Comparison of ENCODE assay signal across 26 cellular contexts in the genomic region with DNA sequence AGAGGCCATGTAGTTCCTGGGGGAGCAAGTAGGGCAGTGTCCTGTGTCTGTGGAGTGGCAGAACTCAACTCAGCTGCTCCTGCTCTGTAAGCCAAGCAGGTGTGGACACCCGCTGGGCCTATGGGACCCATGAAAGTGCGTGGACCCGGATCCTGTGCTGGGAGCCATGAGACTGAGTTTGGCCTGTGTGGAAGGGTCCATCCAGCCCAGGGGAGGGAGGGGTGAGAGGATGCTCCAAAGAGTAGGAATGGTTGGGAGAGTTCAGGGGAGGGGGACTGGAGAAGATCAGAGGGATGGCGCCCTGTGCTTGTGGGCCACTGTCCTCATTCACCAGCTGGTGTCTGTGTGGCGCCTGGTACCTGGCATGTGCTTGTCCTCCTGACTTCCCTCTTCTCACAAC.
"Had no signal": no experiment of that assay in that cellular context is flagged by ENCODE, and none has a peak within 500 bp of the region (broad histone marks: within the 10 kb centered on the region; RNA-seq: fewer than 3 reads in every experiment).

No MANE protein-coding gene starts in this region.

- H3K27ac Mint-ChIP-seq: activated CD4-positive, alpha-beta memory T cell treated with anti-CD3 and anti-CD28 coated beads, Interleukin-2, amount 10 ng/mL, durations not matched to agents 7 days and 5 days; activated naive CD4-positive, alpha-beta T cell treated with anti-CD3 and anti-CD28 coated beads, Interleukin-2, amount 50 U/mL, for 72 hours; activated naive CD8-positive, alpha-beta T cell treated with anti-CD3 and anti-CD28 coated beads, Interleukin-2, amount 50 U/mL, for 24 hours; T-cell had no signal

- H3K4me3 ChIP-seq: ascending aorta, body of pancreas, SK-N-MC had no signal

- H3K4me2 ChIP-seq: KMS-11 had no signal

- H3K9me3 ChIP-seq: ascending aorta, body of pancreas had no signal

- H3K27me3 ChIP-seq: ascending aorta, body of pancreas had no signal

- H3K9ac ChIP-seq: KMS-11 had no signal

- H3K9me3 Mint-ChIP-seq: activated CD4-positive, alpha-beta memory T cell treated with anti-CD3 and anti-CD28 coated beads, Interleukin-2, amount 10 ng/mL, durations not matched to agents 7 days and 5 days; activated naive CD4-positive, alpha-beta T cell treated with anti-CD3 and anti-CD28 coated beads, Interleukin-2, amount 50 U/mL, for 72 hours; activated naive CD8-positive, alpha-beta T cell treated with anti-CD3 and anti-CD28 coated beads, Interleukin-2, amount 50 U/mL, for 24 hours; T-cell had no signal

- H3K4me1 ChIP-seq: ascending aorta, body of pancreas had no signal

- DNase-seq: activated CD4-positive, alpha-beta memory T cell treated with anti-CD3 and anti-CD28 coated beads, Interleukin-2, amount 10 ng/mL, durations not matched to agents 7 days and 5 days; activated CD4-positive, alpha-beta T cell treated with anti-CD3 and anti-CD28 coated beads, Interleukin-2, amount 50 U/mL, for 1 hour; activated CD4-positive, CD25-positive, alpha-beta regulatory T cell; activated CD8-positive, alpha-beta memory T cell treated with anti-CD3 and anti-CD28 coated beads, Interleukin-2, amount 50 U/mL, for 4 hours; activated naive CD4-positive, alpha-beta T cell treated with Interleukin-2 at 50 U/mL for 16 hours; activated naive CD8-positive, alpha-beta T cell treated with anti-CD3 and anti-CD28 coated beads, Interleukin-2, amount 50 U/mL, for 24 hours; activated T-cell treated with anti-CD3 and anti-CD28 coated beads, Interleukin-2, amount 50 U/mL, for 1 hour; amniotic stem cell; body of pancreas; central memory CD4-positive, alpha-beta T cell; NCI-H1092; NCI-H1417; NCI-H1930; NCI-H2171; NCI-H226; NCI-H510A; NCI-H526 treated with DMSO at 0.1 percent for 48 hours; NCI-H82; T-cell; T-helper 2 cell; T1000 had no signal

- H3K36me3 Mint-ChIP-seq: activated naive CD4-positive, alpha-beta T cell treated with anti-CD3 and anti-CD28 coated beads, Interleukin-2, amount 50 U/mL, for 72 hours; T-cell had no signal

- H3K4me3 Mint-ChIP-seq: activated CD4-positive, alpha-beta memory T cell treated with anti-CD3 and anti-CD28 coated beads, Interleukin-2, amount 10 ng/mL, durations not matched to agents 7 days and 5 days; activated naive CD8-positive, alpha-beta T cell treated with anti-CD3 and anti-CD28 coated beads, Interleukin-2, amount 50 U/mL, for 24 hours; T-cell had no signal

- H3K27me3 Mint-ChIP-seq: activated CD4-positive, alpha-beta memory T cell treated with anti-CD3 and anti-CD28 coated beads, Interleukin-2, amount 10 ng/mL, durations not matched to agents 7 days and 5 days; activated naive CD8-positive, alpha-beta T cell treated with anti-CD3 and anti-CD28 coated beads, Interleukin-2, amount 50 U/mL, for 24 hours; T-cell had no signal

- ATAC-seq: activated naive CD4-positive, alpha-beta T cell treated with anti-CD3 and anti-CD28 coated beads, Interleukin-2, amount 50 U/mL, for 72 hours; activated naive CD8-positive, alpha-beta T cell treated with anti-CD3 and anti-CD28 coated beads, Interleukin-2, amount 50 U/mL, for 24 hours; body of pancreas; T-cell had no signal

- H3K27ac ChIP-seq: ascending aorta, body of pancreas, KMS-11, SK-N-MC, VCaP had no signal

- H3K36me3 ChIP-seq: ascending aorta had no signal

- H3K4me1 Mint-ChIP-seq: activated CD4-positive, alpha-beta memory T cell treated with anti-CD3 and anti-CD28 coated beads, Interleukin-2, amount 10 ng/mL, durations not matched to agents 7 days and 5 days; activated naive CD8-positive, alpha-beta T cell treated with anti-CD3 and anti-CD28 coated beads, Interleukin-2, amount 50 U/mL, for 24 hours; T-cell had no signal
